Comparison of ENCODE assay signal across 34 cellular contexts in the genomic region with DNA sequence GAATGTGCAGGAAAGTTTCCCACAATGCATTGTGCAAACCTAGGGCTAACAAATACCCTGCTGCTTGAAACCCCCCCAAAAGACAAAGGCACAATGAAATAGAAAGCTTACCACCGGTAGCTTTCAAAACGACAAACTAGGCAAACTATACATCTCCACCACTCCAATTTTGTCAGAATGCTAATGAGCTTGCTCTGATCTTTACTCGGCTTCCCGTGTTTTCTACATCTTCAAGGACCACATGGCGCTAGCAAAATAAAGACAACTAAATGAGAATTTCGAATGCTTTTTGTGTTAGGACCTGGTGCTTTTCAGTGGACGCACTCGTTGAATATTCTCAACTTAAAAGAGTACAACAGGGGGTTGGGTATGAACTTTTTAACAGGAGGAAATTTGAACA. TPM values are rescaled to one million over a fixed set of nuclear protein-coding genes. Genes with fewer than 3 reads are reported as not detected.
"Had no signal": no experiment of that assay in that cellular context is flagged by ENCODE, and none has a peak within 500 bp of the region (broad histone marks: within the 10 kb centered on the region; RNA-seq: fewer than 3 reads in every experiment).

No MANE protein-coding gene starts in this region.

- DNase-seq: colonic mucosa; effector CD4-positive, alpha-beta T cell; endodermal cell; foreskin fibroblast; gastrocnemius medialis; head of caudate nucleus; natural killer cell; sigmoid colon; spleen; stimulated activated CD4-positive, alpha-beta T cell treated with anti-CD3 and anti-CD28 coated beads, Interleukin-4, amount 100 ng/mL, for 4 hours; stimulated activated naive CD8-positive, alpha-beta T cell treated with anti-CD3 and anti-CD28 coated beads, Interleukin-15, Interleukin-2, amounts not matched to agents 100 U/mL and 50 U/mL, for 24 hours; substantia nigra; testis; tibial artery had no signal

- H3K27ac Mint-ChIP-seq: dendritic cell treated with granulocyte-macrophage colony-stimulating factor and Interleukin-4, amounts not matched to agents 40 ng/mL and 50 ng/mL, for 4 days; endodermal cell; memory B cell; natural killer cell; progenitor cell of endocrine pancreas; stimulated activated memory B cell treated with anti-CD40 and anti-IgM and Interleukin-4, amounts not matched to agents 10 μg/mL and 1 μg/mL and 100 μg/mL, for 72 hours; type B pancreatic cell had no signal

- H3K27ac ChIP-seq: colonic mucosa, epithelial cell of prostate, gastrocnemius medialis, neutrophil, parathyroid adenoma, right atrium auricular region, sigmoid colon, spleen, testis, tibial artery had no signal

- H3K4me1 ChIP-seq: colonic mucosa, gastrocnemius medialis, parathyroid adenoma, right atrium auricular region, sigmoid colon, spleen, testis, tibial artery had no signal

- H3K27me3 ChIP-seq: colonic mucosa, gastrocnemius medialis, neutrophil, right atrium auricular region, sigmoid colon, spleen, testis, tibial artery had no signal

- H2AFZ ChIP-seq: parathyroid adenoma had no signal

- H3K4me3 Mint-ChIP-seq: central memory CD8-positive, alpha-beta T cell; dendritic cell treated with granulocyte-macrophage colony-stimulating factor and Interleukin-4, amounts not matched to agents 40 ng/mL and 50 ng/mL, for 4 days; endodermal cell; memory B cell; natural killer cell; stimulated activated memory B cell treated with anti-CD40 and anti-IgM and Interleukin-4, amounts not matched to agents 10 μg/mL and 1 μg/mL and 100 μg/mL, for 72 hours; type B pancreatic cell had no signal

- H3K9me3 Mint-ChIP-seq: central memory CD8-positive, alpha-beta T cell; dendritic cell treated with granulocyte-macrophage colony-stimulating factor and Interleukin-4, amounts not matched to agents 40 ng/mL and 50 ng/mL, for 4 days; endodermal cell; memory B cell; natural killer cell; stimulated activated memory B cell treated with anti-CD40 and anti-IgM and Interleukin-4, amounts not matched to agents 10 μg/mL and 1 μg/mL and 100 μg/mL, for 72 hours; type B pancreatic cell had no signal

- H3K36me3 ChIP-seq: colonic mucosa, gastrocnemius medialis, neutrophil, right atrium auricular region had no signal

- H3K9ac ChIP-seq: parathyroid adenoma had no signal

- H3K4me1 Mint-ChIP-seq: central memory CD8-positive, alpha-beta T cell; memory B cell; natural killer cell; stimulated activated memory B cell treated with anti-CD40 and anti-IgM and Interleukin-4, amounts not matched to agents 10 μg/mL and 1 μg/mL and 100 μg/mL, for 72 hours had no signal

- H3K79me2 ChIP-seq: parathyroid adenoma had no signal

- H3K27me3 Mint-ChIP-seq: central memory CD8-positive, alpha-beta T cell; dendritic cell treated with granulocyte-macrophage colony-stimulating factor and Interleukin-4, amounts not matched to agents 40 ng/mL and 50 ng/mL, for 4 days; memory B cell; progenitor cell of endocrine pancreas; stimulated activated memory B cell treated with anti-CD40 and anti-IgM and Interleukin-4, amounts not matched to agents 10 μg/mL and 1 μg/mL and 100 μg/mL, for 72 hours; type B pancreatic cell had no signal

- FAIRE-seq: keratinocyte, urothelium cell line had no signal

- H3K4me3 ChIP-seq: colonic mucosa, gastrocnemius medialis, lung, right atrium auricular region, sigmoid colon, spleen, testis, tibial artery had no signal

- ATAC-seq: esophagus mucosa; gastrocnemius medialis; left lobe of liver; natural killer cell; stimulated activated memory B cell treated with anti-CD40 and anti-IgM and Interleukin-4, amounts not matched to agents 10 μg/mL and 1 μg/mL and 100 μg/mL, for 72 hours; stimulated activated naive CD8-positive, alpha-beta T cell treated with anti-CD3 and anti-CD28 coated beads, Interleukin-15, Interleukin-2, amounts not matched to agents 100 U/mL and 50 U/mL, for 24 hours had no signal

- H3K9me3 ChIP-seq: colonic mucosa, gastrocnemius medialis, neutrophil, right atrium auricular region, sigmoid colon, spleen, testis, tibial artery had no signal

RNA-seq across cellular contexts. Expression of gene OTX1, which starts 37.2 kb away (rescaled TPM):
- total RNA-seq: colonic mucosa, gastrocnemius medialis, glomerular endothelial cell, left lobe of liver, mononuclear cell, natural killer cell, osteoblast, right atrium auricular region, skeletal muscle tissue had no signal
- polyA plus RNA-seq: liver, sigmoid colon, spleen had no signal
